In the genomic region with DNA sequence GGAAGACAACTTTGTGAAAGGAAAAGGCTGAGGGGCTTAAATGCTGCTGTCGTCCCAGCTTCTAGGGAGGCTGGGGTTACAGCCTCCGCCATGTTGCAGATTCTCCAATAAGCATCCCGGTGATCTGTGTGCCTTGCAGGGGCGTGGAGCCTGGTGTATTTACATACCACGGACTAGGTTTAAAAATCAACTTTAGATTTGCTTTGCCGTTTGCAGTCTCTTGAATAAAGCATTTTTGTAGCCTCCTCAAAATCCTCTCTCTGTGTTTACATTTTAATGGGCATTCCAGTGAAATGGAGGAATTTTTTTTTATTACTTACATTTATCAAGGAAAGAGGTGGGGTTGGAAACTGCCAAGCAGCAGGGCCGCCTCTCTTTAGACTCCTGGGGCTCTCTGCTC, we compare ENCODE assay signal across 25 cellular contexts.
DNase-seq lines count a peak whose midpoint lies in the region; ATAC-seq and TF ChIP-seq lines count a peak whose summit lies in the region.
"Had no signal": no experiment of that assay in that cellular context is flagged by ENCODE, and none has a peak within 500 bp of the region (broad histone marks: within the 10 kb centered on the region; RNA-seq: fewer than 3 reads in every experiment).

No MANE protein-coding gene starts in this region.

- H3K27ac ChIP-seq in BLaER1 treated with 17β-estradiol and CSF1 and Interleukin-3, amounts not matched to agents 10 nM and 100 nM: no peak overlapping the region
- H3K27ac ChIP-seq in RWPE2 (ENCODE audit: poor library complexity, severe bottlenecking): peak overlapping the region; percentile 61
- H3K27ac ChIP-seq: epithelial cell of prostate, HL-60, prostate gland, tibial artery had no signal

- no peak overlapping the region for H3K4me3 ChIP-seq in BLaER1 treated with 17β-estradiol and CSF1 and Interleukin-3, amounts not matched to agents 10 nM and 100 nM
- H3K4me3 ChIP-seq in RWPE2 (ENCODE audit: severe bottlenecking): no peak overlapping the region
- H3K4me3 ChIP-seq in fibroblast of villous mesenchyme (ENCODE audit: low read depth, low read length): no peak overlapping the region
- H3K4me3 ChIP-seq: breast epithelium, prostate gland, tibial artery had no signal

- in situ Hi-C loops in G401 (cut with HindIII; ENCODE audit: low sequenced_read_pairs): no loop called here

- H3K36me3 ChIP-seq in BLaER1 treated with 17β-estradiol and CSF1 and Interleukin-3, amounts not matched to agents 10 nM and 100 nM: no peaks in the 10 kb centered on the region
- no peaks in the 10 kb centered on the region for H3K36me3 ChIP-seq in RWPE2 (ENCODE audit: low read depth)
- H3K36me3 ChIP-seq: breast epithelium, prostate gland, tibial artery had no signal

- DNase-seq in RWPE2 (ENCODE audit: low spot score): no peak
- peak; percentile 77 for DNase-seq in fibroblast of villous mesenchyme (ENCODE audit: low read depth)
- no peak for DNase-seq in osteocyte (ENCODE audit: extremely low spot score, unreplicated experiment)
- DNase-seq in G401 (ENCODE audit: low spot score): no peak
- DNase-seq in NCI-H1436 treated with DMSO at 0.1 percent for 48 hours (lab: John Stamatoyannopoulos, UW): no peak
- DNase-seq: activated B cell treated with CpG ODN at 0.5 μM for 24 hours; activated CD4-positive, alpha-beta T cell treated with anti-CD3 and anti-CD28 coated beads, Interleukin-2, amount 10 ng/mL, durations not matched to agents 7 days and 5 days; activated effector memory CD4-positive, alpha-beta T cell treated with Interleukin-2 at 50 U/mL for 16 hours; CD4-positive, CD25-positive, alpha-beta regulatory T cell; DND-41; H7; immature natural killer cell; mesenchymal stem cell; NCI-H2081 treated with DMSO at 0.1 percent for 48 hours; NCI-H446; stimulated activated CD4-positive, alpha-beta T cell treated with anti-CD3 and anti-CD28 coated beads, Interleukin-4, amount 100 ng/mL, for 24 hours; tibial artery had no signal

- no peaks in the 10 kb centered on the region for H3K27me3 ChIP-seq in BLaER1 treated with 17β-estradiol and CSF1 and Interleukin-3, amounts not matched to agents 10 nM and 100 nM
- H3K27me3 ChIP-seq in RWPE2 (ENCODE audit: insufficient read depth, poor library complexity, severe bottlenecking): no peaks in the 10 kb centered on the region
- H3K27me3 ChIP-seq: breast epithelium had no signal

- ATAC-seq in RWPE2 (ENCODE audit: low read depth) (no peak), GM19452 (IDR thresholded peaks at IDR 0.05; ENCODE audit: unreplicated experiment) (no peak)
- ATAC-seq: sciatic nerve had no signal

- H3K27me3 Mint-ChIP-seq in osteocyte (ENCODE audit: unreplicated experiment): no peaks in the 10 kb centered on the region

- no peaks in the 10 kb centered on the region for H4K20me1 ChIP-seq in BLaER1 treated with 17β-estradiol and CSF1 and Interleukin-3, amounts not matched to agents 10 nM and 100 nM

- peaks cover 5% of the 10 kb centered on the region for H3K9me3 Mint-ChIP-seq in osteocyte (ENCODE audit: unreplicated experiment)
- H3K9me3 Mint-ChIP-seq: activated B cell treated with CpG ODN at 0.5 μM for 24 hours; activated CD4-positive, alpha-beta T cell treated with anti-CD3 and anti-CD28 coated beads, Interleukin-2, amount 10 ng/mL, durations not matched to agents 7 days and 5 days; CD4-positive, CD25-positive, alpha-beta regulatory T cell had no signal

- peaks cover 2% of the 10 kb centered on the region for H3K36me3 Mint-ChIP-seq in osteocyte (ENCODE audit: unreplicated experiment)
- H3K36me3 Mint-ChIP-seq: activated naive CD8-positive, alpha-beta T cell; CD4-positive, CD25-positive, alpha-beta regulatory T cell; immature natural killer cell had no signal

- H3K4me3 Mint-ChIP-seq in osteocyte (ENCODE audit: unreplicated experiment): no peak overlapping the region
- H3K4me3 Mint-ChIP-seq: activated B cell treated with CpG ODN at 0.5 μM for 24 hours; activated CD4-positive, alpha-beta T cell treated with anti-CD3 and anti-CD28 coated beads, Interleukin-2, amount 10 ng/mL, durations not matched to agents 7 days and 5 days; activated naive CD8-positive, alpha-beta T cell; CD4-positive, CD25-positive, alpha-beta regulatory T cell; immature natural killer cell had no signal

- peaks cover 15 to 56% (median 48%) of the 10 kb centered on the region in 10 experiments for H3K4me1 ChIP-seq in BLaER1 treated with 17β-estradiol and CSF1 and Interleukin-3, amounts not matched to agents 10 nM and 100 nM
- H3K4me1 ChIP-seq in RWPE2 (ENCODE audit: insufficient read depth, poor library complexity, severe bottlenecking): peaks cover 20% of the 10 kb centered on the region
- H3K4me1 ChIP-seq: breast epithelium, prostate gland had no signal

- peaks cover 45% of the 10 kb centered on the region for H3K4me1 Mint-ChIP-seq in osteocyte (ENCODE audit: unreplicated experiment)
- H3K4me1 Mint-ChIP-seq: activated B cell treated with CpG ODN at 0.5 μM for 24 hours; activated CD4-positive, alpha-beta T cell treated with anti-CD3 and anti-CD28 coated beads, Interleukin-2, amount 10 ng/mL, durations not matched to agents 7 days and 5 days; CD4-positive, CD25-positive, alpha-beta regulatory T cell; immature natural killer cell had no signal

- H3K9me3 ChIP-seq in BLaER1 treated with 17β-estradiol and CSF1 and Interleukin-3, amounts not matched to agents 10 nM and 100 nM (replicated peaks in 1 of 11): peaks cover 0 to 7% (median 0%) of the 10 kb centered on the region in 11 experiments; a peak in 3 of 22 replicates
- H3K9me3 ChIP-seq in RWPE2 (ENCODE audit: severe bottlenecking): no peaks in the 10 kb centered on the region
- H3K9me3 ChIP-seq: breast epithelium, prostate gland, tibial artery had no signal

- peak overlapping the region; percentile 70 for H3K27ac Mint-ChIP-seq in osteocyte (ENCODE audit: unreplicated experiment)
- H3K27ac Mint-ChIP-seq: activated B cell treated with CpG ODN at 0.5 μM for 24 hours; activated CD4-positive, alpha-beta T cell treated with anti-CD3 and anti-CD28 coated beads, Interleukin-2, amount 10 ng/mL, durations not matched to agents 7 days and 5 days; activated naive CD8-positive, alpha-beta T cell; CD4-positive, CD25-positive, alpha-beta regulatory T cell; immature natural killer cell had no signal

- TF ChIP-seq CTCF in RWPE2 (IDR thresholded peaks at IDR 0.05; ENCODE audit: poor library complexity, severe bottlenecking) (no peak), fibroblast of villous mesenchyme (IDR thresholded peaks at IDR 0.05; ENCODE audit: insufficient read depth, low read depth, low read length) (no peak), osteocyte (IDR thresholded peaks at IDR 0.05) (no peak)

- no peak overlapping the region for H3K9ac ChIP-seq in BLaER1 treated with 17β-estradiol and CSF1 and Interleukin-3, amounts not matched to agents 10 nM and 100 nM

- H3K4me2 ChIP-seq in BLaER1 treated with 17β-estradiol and CSF1 and Interleukin-3, amounts not matched to agents 10 nM and 100 nM: peak overlapping the region in 8 of 11 experiments; percentile 4 to 96 (median 82); a peak in 11 of 22 replicates
